10 cellular contexts compared by ENCODE assay signal in genomic region chr2:69916151-69916550, GRCh38. TPM values are rescaled to one million over a fixed set of nuclear protein-coding genes. Genes with fewer than 3 reads are reported as not detected.
A peak's percentile ranks its signal among the peaks of the same experiment; 100 is the strongest.
DNase-seq lines count a peak whose midpoint lies in the region; ATAC-seq and TF ChIP-seq lines count a peak whose summit lies in the region.
"Had no signal": no experiment of that assay in that cellular context is flagged by ENCODE, and none has a peak within 500 bp of the region (broad histone marks: within the 10 kb centered on the region; RNA-seq: fewer than 3 reads in every experiment).

No MANE protein-coding gene starts in this region.

- DNase-seq in PC-9 (no peak), epithelial cell of prostate (ENCODE audit: low read depth, low spot score) (no peak), psoas muscle (no peak), KBM-7 (no peak), SW480 (ENCODE audit: low spot score) (no peak)
- no peak for DNase-seq in activated CD4-positive, CD25-positive, alpha-beta regulatory T cell (lab: John Stamatoyannopoulos, UW)
- no peak for DNase-seq in central memory CD4-positive, alpha-beta T cell
- DNase-seq: MV-4-11 had no signal

- H3K4me2 ChIP-seq in DOHH2 (ENCODE audit: low read length) (peak overlapping the region; percentile 63), PC-9 (peak overlapping the region; percentile 87)

- peak overlapping the region; percentile 87 for H3K4me3 ChIP-seq in DOHH2 (ENCODE audit: low read length)
- H3K4me3 ChIP-seq in PC-9 = peak overlapping the region; percentile 72
- H3K4me3 ChIP-seq in psoas muscle = peak overlapping the region; percentile 91

- BruUV-seq in PC-9 (replicated peaks; lab: Mats Ljungman, UMichigan) = no TSS peak

- no peak for ATAC-seq in psoas muscle

- WGBS in psoas muscle, 3 donors = 22 to 56% (median 39%) methylated on average over 2 of the region's 2 CpGs

- CTCF ChIA-PET in PC-9 (lab: Charles Lee) = interaction anchor here (0.5 to 1.0 kb wide), 2 partner anchors 150 to 155 kb away, joined by 3 to 7 read pairs; no protein-coding TSS in a partner anchor

- TF ChIP-seq CTCF in DOHH2 (IDR thresholded peaks at IDR 0.05; ENCODE audit: low read depth, low read length, poor library complexity, severe bottlenecking) (no peak), PC-9 (conservative IDR thresholded peaks at IDR 0.05) (no peak), psoas muscle (IDR thresholded peaks at IDR 0.05) (no peak)

- H3K27ac ChIP-seq in DOHH2 (ENCODE audit: low read depth, low read length) = no peak overlapping the region
- H3K27ac ChIP-seq in PC-9 = peak overlapping the region; percentile 80
- H3K27ac ChIP-seq in epithelial cell of prostate = peak overlapping the region; percentile 88
- H3K27ac ChIP-seq in psoas muscle = peak overlapping the region; percentile 95

- H3K9me2 ChIP-seq in DOHH2 (replicated peaks; ENCODE audit: control insufficient read depth, low read length) (no peaks in the 10 kb centered on the region), PC-9 (ENCODE audit: insufficient read depth) (no peaks in the 10 kb centered on the region)

- H3F3A ChIP-seq in DOHH2 (ENCODE audit: control insufficient read depth, insufficient read depth) (peaks cover 27% of the 10 kb centered on the region), PC-9 (ENCODE audit: insufficient read depth, low read depth) (peaks cover 40% of the 10 kb centered on the region)

- H3K4me1 ChIP-seq in DOHH2 (ENCODE audit: control insufficient read depth, low read length) (peaks cover 40% of the 10 kb centered on the region), PC-9 (replicated peaks; ENCODE audit: insufficient read depth) (peaks cover 45% of the 10 kb centered on the region), psoas muscle (peaks cover 38% of the 10 kb centered on the region)

- POLR2A ChIA-PET in PC-9 (lab: Charles Lee; ENCODE audit: unreplicated experiment) = interaction anchor here (0.5 to 0.6 kb wide), 2 partner anchors 95 to 124 kb away, joined by 4 to 12 read pairs; no protein-coding TSS in a partner anchor

- in situ Hi-C loops in KBM-7 (cut with MboI; ENCODE audit: low pct_unique_long_range_greater_than_20kb, low sequenced_read_pairs) = loop anchor here (25.0 kb wide), 1 partner anchor 246 kb away; no protein-coding TSS in a partner anchor

- H2AFZ ChIP-seq in PC-9 = no peak overlapping the region

- H4K20me1 ChIP-seq in DOHH2 (ENCODE audit: control insufficient read depth, insufficient read depth, low read depth, low read length) (no peaks in the 10 kb centered on the region), PC-9 (ENCODE audit: insufficient read depth) (no peaks in the 10 kb centered on the region)

- H3K79me2 ChIP-seq in DOHH2 (ENCODE audit: control insufficient read depth, low read length) (peaks cover 5% of the 10 kb centered on the region), PC-9 (ENCODE audit: low read depth) (peaks cover 65% of the 10 kb centered on the region)

- intact Hi-C loops in PC-9 (cut with micrococcal nuclease; ENCODE audit: unreplicated experiment) (no loop called here), psoas muscle (cut with DNase I) (no loop called here)

- H3K9me3 ChIP-seq in DOHH2 (ENCODE audit: control insufficient read depth, insufficient read depth, low read length) (no peaks in the 10 kb centered on the region), PC-9 (ENCODE audit: insufficient read depth, low read depth) (no peaks in the 10 kb centered on the region), psoas muscle (no peaks in the 10 kb centered on the region)
- H3K9me3 ChIP-seq: adrenal gland had no signal

- no peaks in the 10 kb centered on the region for H3K27me3 ChIP-seq in DOHH2 (ENCODE audit: control insufficient read depth, low read length)
- H3K27me3 ChIP-seq in PC-9 (ENCODE audit: insufficient read depth, low read depth) = no peaks in the 10 kb centered on the region
- no peaks in the 10 kb centered on the region for H3K27me3 ChIP-seq in psoas muscle (ENCODE audit: insufficient read depth in 3 of 3, low read length in 2 of 3)
- H3K27me3 ChIP-seq: adrenal gland had no signal

- peaks cover 22% of the 10 kb centered on the region for H3K36me3 ChIP-seq in DOHH2 (ENCODE audit: control insufficient read depth, low read length)
- peaks cover 33% of the 10 kb centered on the region for H3K36me3 ChIP-seq in PC-9 (ENCODE audit: low read depth)
- H3K36me3 ChIP-seq in psoas muscle (ENCODE audit: insufficient read depth in 1 of 2, low read depth in 1 of 2) = peaks cover 3 to 57% of the 10 kb centered on the region in 2 donors

RNA-seq across cellular contexts. Expression of gene MXD1, which starts 1.2 kb away (rescaled TPM):
- 8.5 and 8.8 TPM in 2 replicates for total RNA-seq in PC-9 (2021)
- total RNA-seq in psoas muscle = 10 to 100 TPM in 1 of 4 donors, 1 to 10 TPM in 3; 6.4 to 11.9 (median 7.6) TPM
- 1 to 10 TPM; 2.8 to 3.9 (median 3.3) TPM for polyA plus RNA-seq in psoas muscle

RNA-seq across cellular contexts. Expression of gene SNRNP27, which starts 22.4 kb away (rescaled TPM):
- total RNA-seq in PC-9 (2021) (29.9 and 38.1 TPM in 2 replicates), psoas muscle (100 to 1,000 TPM in 1 of 4 donors, 10 to 100 TPM in 3; 78.7 to 113 (median 90.2) TPM)
- polyA plus RNA-seq in psoas muscle = 100 to 1,000 TPM in 1 of 3 donors, 10 to 100 TPM in 2; 75.9 to 215 (median 83.3) TPM

RNA-seq across cellular contexts. Expression of gene ASPRV1, which starts 45.3 kb away (rescaled TPM):
- total RNA-seq in PC-9 (2021) = 0.30 and 0.48 TPM in 2 replicates
- total RNA-seq in psoas muscle = 1 to 10 TPM in 2 of 4 donors, under 1 TPM in 2; 0.42 to 1.8 (median 0.93) TPM
- polyA plus RNA-seq in psoas muscle = 1 to 10 TPM in 2 of 3 donors, under 1 TPM in 1; 0.20 to 1.2 (median 1.0) TPM
